In genomic region chr3:48502728-48503168, GRCh38 we compare ENCODE assay signal across 8 cellular contexts. TPM values are rescaled to one million over a fixed set of nuclear protein-coding genes. Genes with fewer than 3 reads are reported as not detected.
A peak's percentile ranks its signal among the peaks of the same experiment; 100 is the strongest.
DNase-seq lines count a peak whose midpoint lies in the region; ATAC-seq, FAIRE-seq and TF ChIP-seq lines count a peak whose summit lies in the region.

No MANE protein-coding gene starts in this region.

- 0 out of 2 replicates have a peak overlapping the region, but pooled peaks have one; percentile 53 for H2AFZ ChIP-seq in K562 (ENCODE audit: low read depth, low read length)

- TF ChIP-seq POLR2A in K562 (conservative IDR thresholded peaks at IDR 0.05), result no peak

- peaks cover 50% of the 10 kb centered on the region for H3K4me1 Mint-ChIP-seq in stimulated activated naive CD8-positive, alpha-beta T cell treated with anti-CD3 and anti-CD28 coated beads, Interleukin-15, amount 100 ng/mL, for 72 hours

- H3K27ac ChIP-seq in HUES6 (ENCODE audit: low read depth, low read length) (no peak overlapping the region), K562 (ENCODE audit: extremely low read depth, low read depth, low read length) (no peak overlapping the region), layer of hippocampus (ENCODE audit: low read depth, low read length) (peak overlapping the region; percentile 90)

- H3K36me3 ChIP-seq in HUES6 (ENCODE audit: control insufficient read depth, insufficient read depth, low read length), result peaks cover 25% of the 10 kb centered on the region
- H3K36me3 ChIP-seq in K562 (ENCODE audit: control insufficient read depth, insufficient read depth, low read length), result no peaks in the 10 kb centered on the region

- no peak overlapping the region for H3K27ac Mint-ChIP-seq in stimulated activated naive CD8-positive, alpha-beta T cell treated with anti-CD3 and anti-CD28 coated beads, Interleukin-15, amount 100 ng/mL, for 72 hours

- H3K27me3 ChIP-seq in HUES6 (ENCODE audit: control insufficient read depth, insufficient read depth, low read length) (no peaks in the 10 kb centered on the region), K562 (ENCODE audit: control insufficient read depth in 2 of 2, insufficient read depth in 2 of 2, low read length in 2 of 2) (no peaks in the 10 kb centered on the region), layer of hippocampus (ENCODE audit: control insufficient read depth, insufficient read depth, low read length) (no peaks in the 10 kb centered on the region)

- no peaks in the 10 kb centered on the region for H3K9me1 ChIP-seq in K562 (ENCODE audit: control insufficient read depth, insufficient read depth, low read length)

- H4K20me1 ChIP-seq in K562 (replicated peaks; ENCODE audit: control insufficient read depth, insufficient read depth, low read length), result no peaks in the 10 kb centered on the region

- ATAC-seq in K562 (no peak), GM18498 (IDR thresholded peaks at IDR 0.05; ENCODE audit: unreplicated experiment) (no peak), GM19023 (IDR thresholded peaks at IDR 0.05; ENCODE audit: unreplicated experiment) (no peak)
- no peak for ATAC-seq in stimulated activated naive CD8-positive, alpha-beta T cell treated with anti-CD3 and anti-CD28 coated beads, Interleukin-15, amount 100 ng/mL, for 72 hours

- peak overlapping the region; percentile 81 for H3K4me3 ChIP-seq in HUES6 (ENCODE audit: low read depth, low read length)
- H3K4me3 ChIP-seq in K562, result no peak overlapping the region

- H3K79me2 ChIP-seq in K562 (ENCODE audit: control insufficient read depth, insufficient read depth, low read length), result no peaks in the 10 kb centered on the region

- H3K9ac ChIP-seq in HUES6 (ENCODE audit: low read length) (no peak overlapping the region), K562 (ENCODE audit: insufficient read depth in 1 of 2, low read depth in 2 of 2, low read length in 2 of 2) (peak overlapping the region in 1 of 2 experiments; percentile 93; a peak in 1 of 4 replicates)

- intact Hi-C loops in K562 (cut with micrococcal nuclease), result loop anchor here (10.0 kb wide), 1 partner anchor 98 kb away; no protein-coding TSS in a partner anchor

- no peak for TF ChIP-seq EP300 in K562 (IDR thresholded peaks at IDR 0.05; ENCODE audit: low read length)

- DNase-seq in K562 (ENCODE audit: extremely low read depth in 1 of 4, low spot score in 3 of 4) (no peak), putamen (ENCODE audit: low spot score) (no peak), NCI-H1092 (lab: John Stamatoyannopoulos, UW) (no peak)
- no peak for DNase-seq in stimulated activated naive CD8-positive, alpha-beta T cell treated with anti-CD3 and anti-CD28 coated beads, Interleukin-15, amount 100 ng/mL, for 72 hours

- no peak for TF ChIP-seq RAD21 in K562 (CRISPR knock-in tag; conservative IDR thresholded peaks at IDR 0.05 in 1 of 2, IDR thresholded peaks at IDR 0.05 in 1 of 2)

- no peak for TF ChIP-seq CTCF in K562 (IDR thresholded peaks at IDR 0.05 in 2 of 3, conservative IDR thresholded peaks at IDR 0.05 in 1 of 3; ENCODE audit: insufficient read depth in 2 of 3, low read depth in 1 of 3, low read length in 3 of 3)

- H3K27me3 Mint-ChIP-seq in stimulated activated naive CD8-positive, alpha-beta T cell treated with anti-CD3 and anti-CD28 coated beads, Interleukin-15, amount 100 ng/mL, for 72 hours, result no peaks in the 10 kb centered on the region

- FAIRE-seq in K562 (lab: Jason Lieb, UNC), result no peak

- no peaks in the 10 kb centered on the region for H3K9me3 Mint-ChIP-seq in stimulated activated naive CD8-positive, alpha-beta T cell treated with anti-CD3 and anti-CD28 coated beads, Interleukin-15, amount 100 ng/mL, for 72 hours

- BruUV-seq in K562 (replicated peaks; lab: Mats Ljungman, UMichigan), result no TSS peak

- H3K4me1 ChIP-seq in HUES6 (ENCODE audit: control insufficient read depth, insufficient read depth, low read length) (peaks cover 23% of the 10 kb centered on the region), K562 (replicated peaks in 1 of 2; ENCODE audit: control insufficient read depth in 2 of 2, insufficient read depth in 2 of 2, low read length in 2 of 2) (peaks cover 6 to 35% of the 10 kb centered on the region in 2 experiments; a peak in 4 of 5 replicates)

- in situ Hi-C loops in K562 (cut with MboI), result no loop called here

- peak overlapping the region; percentile 82 to 84 for H3K4me3 Mint-ChIP-seq in stimulated activated naive CD8-positive, alpha-beta T cell treated with anti-CD3 and anti-CD28 coated beads, Interleukin-15, amount 100 ng/mL, for 72 hours

- POLR2A ChIA-PET in K562 (lab: Yijun Ruan, JAX), result no interaction called here

- 76% methylated on average over 6 of the region's 6 CpGs for WGBS in K562 (ENCODE audit: insufficient coverage, low coverage, missing lambda C conversion rate)

- CTCF ChIA-PET in K562 (lab: Yijun Ruan, JAX; ENCODE audit: low intra/inter-chr PET ratio), result no interaction called here

- H3K9me3 ChIP-seq in HUES6 (ENCODE audit: control insufficient read depth, insufficient read depth, low read depth, low read length) (peaks cover 4% of the 10 kb centered on the region; the same call in 1 of the 2 replicates), K562 (replicated peaks; ENCODE audit: control insufficient read depth, insufficient read depth, low read depth, low read length) (no peaks in the 10 kb centered on the region)

- peak overlapping the region; percentile 57; the same call in 1 of the 2 replicates for H3K4me2 ChIP-seq in K562 (ENCODE audit: insufficient read depth, low read length)

TF ChIP-seq in K562, 482 proteins besides CTCF, POLR2A, EP300 and RAD21 (continues in another document):
- TF ChIP-seq PYGO2 (tag; IDR thresholded peaks at IDR 0.05) (no peak), ADNP (tag; IDR thresholded peaks at IDR 0.05) (no peak)

RNA-seq across cellular contexts. Expression of gene SHISA5, which starts 1.2 kb away (rescaled TPM):
- 19.3 and 51.6 TPM in 2 replicates for total RNA-seq in K562 (2011; cell fraction: chromatin; rRNA removed; ENCODE audit: low replicate concordance)
- total RNA-seq in K562 (2011; cell fraction: nucleolus; rRNA removed), result 59.0 and 75.2 TPM in 2 replicates
- 67.4 and 91.0 TPM in 2 replicates for total RNA-seq in K562 (2011; cell fraction: nucleoplasm; rRNA removed)
- total RNA-seq in K562 (2014; rRNA removed), result 58.8 and 85.0 TPM in 2 replicates
- 29.4 and 33.9 TPM in 2 replicates for total RNA-seq in K562 (2014; rRNA removed; fragmentation: Illumina TruSeq; extraction: Trizol)
- total RNA-seq in K562 (2015; rRNA removed; fragmentation: Illumina TruSeq; extraction: Trizol), result 49.8 and 50.3 TPM in 2 replicates
- 85.8 and 88.2 TPM in 2 replicates for total RNA-seq in K562 (2021)
- polyA plus RNA-seq in K562 (2011; rRNA removed), result 56.1 and 69.6 TPM in 2 replicates
- polyA plus RNA-seq in K562 (2011; cell fraction: cytosol; rRNA removed), result 99.2 and 188 TPM in 2 replicates
- 42.4 and 47.4 TPM in 2 replicates for polyA plus RNA-seq in K562 (2011; cell fraction: nucleus; rRNA removed)
- 75.9 and 100 TPM in 2 replicates for polyA plus RNA-seq in K562 (2012)
- polyA plus RNA-seq in K562 (2014; fragmentation: Illumina TruSeq; extraction: Trizol), result 62.2 and 92.3 TPM in 2 replicates
- polyA plus RNA-seq in K562 (2014; fragmentation: Nextera tagmentation; extraction: Ambion mirVana), result 10 to 100 TPM in 1 of 2 experiments, 1 to 10 TPM in 1; 8.4 to 11.4 TPM
- 56.5 and 68.2 TPM in 2 replicates for polyA plus RNA-seq in K562 (2014; rRNA removed)
- polyA minus RNA-seq in K562 (2011; rRNA and poly(A)+ RNA removed), result 24.3 and 33.3 TPM in 2 replicates
- 50.5 and 53.7 TPM in 2 replicates for polyA minus RNA-seq in K562 (2011; cell fraction: cytosol; rRNA and poly(A)+ RNA removed)
- 9.3 and 10.4 TPM in 2 replicates for polyA minus RNA-seq in K562 (2011; cell fraction: nucleus; rRNA and poly(A)+ RNA removed)

RNA-seq across cellular contexts. Expression of gene PFKFB4, which starts 53.9 kb away (rescaled TPM):
- total RNA-seq in K562 (2011; cell fraction: chromatin; rRNA removed; ENCODE audit: low replicate concordance), result 136 and 240 TPM in 2 replicates
- total RNA-seq in K562 (2011; cell fraction: nucleolus; rRNA removed), result 112 TPM in 2 replicates
- 150 and 164 TPM in 2 replicates for total RNA-seq in K562 (2011; cell fraction: nucleoplasm; rRNA removed)
- 15.3 and 16.6 TPM in 2 replicates for total RNA-seq in K562 (2014; rRNA removed)
- total RNA-seq in K562 (2014; rRNA removed; fragmentation: Illumina TruSeq; extraction: Trizol), result 9.6 and 11.3 TPM in 2 replicates
- 12.9 and 14.7 TPM in 2 replicates for total RNA-seq in K562 (2015; rRNA removed; fragmentation: Illumina TruSeq; extraction: Trizol)
- 13.5 and 15.8 TPM in 2 replicates for total RNA-seq in K562 (2021)
- 56.3 and 71.4 TPM in 2 replicates for polyA plus RNA-seq in K562 (2011; rRNA removed)
- 69.3 and 79.6 TPM in 2 replicates for polyA plus RNA-seq in K562 (2011; cell fraction: cytosol; rRNA removed)
- polyA plus RNA-seq in K562 (2011; cell fraction: nucleus; rRNA removed), result 150 and 157 TPM in 2 replicates
- 12.3 and 18.7 TPM in 2 replicates for polyA plus RNA-seq in K562 (2012)
- polyA plus RNA-seq in K562 (2014; fragmentation: Illumina TruSeq; extraction: Trizol), result 13.8 and 14.5 TPM in 2 replicates
- polyA plus RNA-seq in K562 (2014; fragmentation: Nextera tagmentation; extraction: Ambion mirVana), result 1 to 10 TPM in 1 of 2 experiments, under 1 TPM in 1; 0.92 to 1.6 TPM
- 13.2 and 14.0 TPM in 2 replicates for polyA plus RNA-seq in K562 (2014; rRNA removed)
- 54.0 and 55.4 TPM in 2 replicates for polyA minus RNA-seq in K562 (2011; rRNA and poly(A)+ RNA removed)
- polyA minus RNA-seq in K562 (2011; cell fraction: cytosol; rRNA and poly(A)+ RNA removed), result 29.7 and 40.0 TPM in 2 replicates
- polyA minus RNA-seq in K562 (2011; cell fraction: nucleus; rRNA and poly(A)+ RNA removed), result 42.4 and 62.3 TPM in 2 replicates

RNA-seq across cellular contexts. Expression of gene ATRIP, which starts 56.2 kb away (rescaled TPM):
- total RNA-seq in K562 (2011; cell fraction: chromatin; rRNA removed; ENCODE audit: low replicate concordance), result 31.8 and 48.5 TPM in 2 replicates
- 22.1 and 30.9 TPM in 2 replicates for total RNA-seq in K562 (2011; cell fraction: nucleolus; rRNA removed)
- 15.6 and 21.9 TPM in 2 replicates for total RNA-seq in K562 (2011; cell fraction: nucleoplasm; rRNA removed)
- 10.4 and 14.1 TPM in 2 replicates for total RNA-seq in K562 (2014; rRNA removed)
- 15.7 and 19.6 TPM in 2 replicates for total RNA-seq in K562 (2014; rRNA removed; fragmentation: Illumina TruSeq; extraction: Trizol)
- total RNA-seq in K562 (2015; rRNA removed; fragmentation: Illumina TruSeq; extraction: Trizol), result 15.3 and 17.4 TPM in 2 replicates
- 13.9 and 14.1 TPM in 2 replicates for total RNA-seq in K562 (2021)
- 10.1 and 10.5 TPM in 2 replicates for polyA plus RNA-seq in K562 (2011; rRNA removed)
- 10.1 and 14.1 TPM in 2 replicates for polyA plus RNA-seq in K562 (2011; cell fraction: cytosol; rRNA removed)
- polyA plus RNA-seq in K562 (2011; cell fraction: nucleus; rRNA removed), result 26.8 and 42.6 TPM in 2 replicates
- 7.9 and 10.1 TPM in 2 replicates for polyA plus RNA-seq in K562 (2012)
- polyA plus RNA-seq in K562 (2014; fragmentation: Illumina TruSeq; extraction: Trizol), result 15.2 and 15.6 TPM in 2 replicates
- polyA plus RNA-seq in K562 (2014; fragmentation: Nextera tagmentation; extraction: Ambion mirVana), result 1 to 10 TPM; 1.7 to 2.3 TPM
- 9.2 and 10.0 TPM in 2 replicates for polyA plus RNA-seq in K562 (2014; rRNA removed)
- polyA minus RNA-seq in K562 (2011; rRNA and poly(A)+ RNA removed), result 14.9 and 17.0 TPM in 2 replicates
- 9.5 and 9.7 TPM in 2 replicates for polyA minus RNA-seq in K562 (2011; cell fraction: cytosol; rRNA and poly(A)+ RNA removed)
- polyA minus RNA-seq in K562 (2011; cell fraction: nucleus; rRNA and poly(A)+ RNA removed), result 12.8 and 14.1 TPM in 2 replicates
